ENCODE assay signal across 12 cellular contexts in genomic region chr6:15961630-15962448, GRCh38.
A peak's percentile ranks its signal among the peaks of the same experiment; 100 is the strongest.
DNase-seq lines count a peak whose midpoint lies in the region; ATAC-seq and TF ChIP-seq lines count a peak whose summit lies in the region.
"Had no signal": no experiment of that assay in that cellular context is flagged by ENCODE, and none has a peak within 500 bp of the region (broad histone marks: within the 10 kb centered on the region; RNA-seq: fewer than 3 reads in every experiment).

No MANE protein-coding gene starts in this region.

- H3K27ac ChIP-seq in CD8-positive, alpha-beta T cell (ENCODE audit: low read depth, low read length) = no peak overlapping the region
- no peak overlapping the region for H3K27ac ChIP-seq in naive thymus-derived CD4-positive, alpha-beta T cell (ENCODE audit: low read depth, low read length)
- no peak overlapping the region for H3K27ac ChIP-seq in left lung
- H3K27ac ChIP-seq: psoas muscle had no signal

- no peak for TF ChIP-seq CTCF in CD8-positive, alpha-beta T cell (IDR thresholded peaks at IDR 0.05)
- no peak for TF ChIP-seq CTCF in left lung (IDR thresholded peaks at IDR 0.05)

- no peaks in the 10 kb centered on the region for H3K9me3 ChIP-seq in CD8-positive, alpha-beta T cell (ENCODE audit: low read length)
- no peaks in the 10 kb centered on the region for H3K9me3 ChIP-seq in naive thymus-derived CD4-positive, alpha-beta T cell (ENCODE audit: control insufficient read depth in 2 of 3, low read length in 3 of 3)
- H3K9me3 ChIP-seq in left lung = no peaks in the 10 kb centered on the region
- H3K9me3 ChIP-seq: MG63, psoas muscle had no signal

- H3K4me1 ChIP-seq in CD8-positive, alpha-beta T cell (ENCODE audit: insufficient read depth, low read length) = no peaks in the 10 kb centered on the region
- peaks cover 0 to 3% of the 10 kb centered on the region in 2 donors for H3K4me1 ChIP-seq in naive thymus-derived CD4-positive, alpha-beta T cell (ENCODE audit: control insufficient read depth in 2 of 2, insufficient read depth in 2 of 2, low read length in 2 of 2)
- peaks cover 0 to 4% of the 10 kb centered on the region in 2 donors for H3K4me1 ChIP-seq in left lung
- H3K4me1 ChIP-seq: psoas muscle had no signal

- H3K4me3 Mint-ChIP-seq in CD8-positive, alpha-beta T cell = no peak overlapping the region
- no peak overlapping the region for H3K4me3 Mint-ChIP-seq in central memory CD8-positive, alpha-beta T cell
- peak overlapping the region in 1 of 10 donors; percentile 38 for H3K4me3 Mint-ChIP-seq in naive thymus-derived CD4-positive, alpha-beta T cell

- intact Hi-C loops in CD8-positive, alpha-beta T cell (cut with DNase I, micrococcal nuclease) = no loop called here
- intact Hi-C loops in naive thymus-derived CD4-positive, alpha-beta T cell (cut with micrococcal nuclease) = loop anchor here in 1 of 2 donors (5.0 kb wide), 1 partner anchor 55 kb away; no protein-coding TSS in a partner anchor
- intact Hi-C loops in left lung (cut with DNase I) = no loop called here

- no peak for ATAC-seq in CD8-positive, alpha-beta T cell
- ATAC-seq in central memory CD8-positive, alpha-beta T cell (replicated peaks; ENCODE audit: extremely low read depth, poor library complexity, severe bottlenecking) = no peak
- no peak for ATAC-seq in naive thymus-derived CD4-positive, alpha-beta T cell
- no peak for ATAC-seq in HG02623 (IDR thresholded peaks at IDR 0.05; ENCODE audit: unreplicated experiment)
- ATAC-seq in left lung = no peak
- no peak for ATAC-seq in GM21526 (IDR thresholded peaks at IDR 0.05; ENCODE audit: low FRiP score, unreplicated experiment)

- CTCF ChIA-PET in CD8-positive, alpha-beta T cell (lab: Charles Lee) = no interaction called here
- CTCF ChIA-PET in naive thymus-derived CD4-positive, alpha-beta T cell (lab: Charles Lee) = no interaction called here

- peak overlapping the region; percentile 41 for H3K27ac Mint-ChIP-seq in CD8-positive, alpha-beta T cell
- H3K27ac Mint-ChIP-seq in central memory CD8-positive, alpha-beta T cell (ENCODE audit: low read depth) = peak overlapping the region; percentile 20
- H3K27ac Mint-ChIP-seq in naive thymus-derived CD4-positive, alpha-beta T cell = peak overlapping the region in 5 of 9 donors; percentile 5 to 61 (median 41)

- POLR2A ChIA-PET in CD8-positive, alpha-beta T cell (lab: Charles Lee) = no interaction called here
- POLR2A ChIA-PET in naive thymus-derived CD4-positive, alpha-beta T cell (lab: Charles Lee) = no interaction called here

- no peaks in the 10 kb centered on the region for H3K27me3 Mint-ChIP-seq in CD8-positive, alpha-beta T cell (ENCODE audit: low read depth)
- no peaks in the 10 kb centered on the region for H3K27me3 Mint-ChIP-seq in central memory CD8-positive, alpha-beta T cell
- peaks cover 0 to 8% (median 0%) of the 10 kb centered on the region in 5 donors for H3K27me3 Mint-ChIP-seq in naive thymus-derived CD4-positive, alpha-beta T cell

- H3K9me3 Mint-ChIP-seq in CD8-positive, alpha-beta T cell = no peaks in the 10 kb centered on the region
- H3K9me3 Mint-ChIP-seq in central memory CD8-positive, alpha-beta T cell = no peaks in the 10 kb centered on the region
- H3K9me3 Mint-ChIP-seq in naive thymus-derived CD4-positive, alpha-beta T cell = peaks cover 0 to 3% (median 0%) of the 10 kb centered on the region in 11 donors

- peaks cover 12% of the 10 kb centered on the region for H3K4me1 Mint-ChIP-seq in CD8-positive, alpha-beta T cell (ENCODE audit: low read depth)
- H3K4me1 Mint-ChIP-seq in central memory CD8-positive, alpha-beta T cell = peaks cover 30% of the 10 kb centered on the region
- H3K4me1 Mint-ChIP-seq in naive thymus-derived CD4-positive, alpha-beta T cell = peaks cover 8 to 30% (median 18%) of the 10 kb centered on the region in 7 donors

- no peaks in the 10 kb centered on the region for H3K27me3 ChIP-seq in CD8-positive, alpha-beta T cell (ENCODE audit: insufficient read depth, low read length)
- H3K27me3 ChIP-seq in naive thymus-derived CD4-positive, alpha-beta T cell (ENCODE audit: control insufficient read depth in 2 of 2, insufficient read depth in 2 of 2, low read length in 2 of 2) = no peaks in the 10 kb centered on the region
- H3K27me3 ChIP-seq in left lung = no peaks in the 10 kb centered on the region
- H3K27me3 ChIP-seq: MG63 had no signal

- H3K36me3 Mint-ChIP-seq in CD8-positive, alpha-beta T cell = no peaks in the 10 kb centered on the region
- H3K36me3 Mint-ChIP-seq in central memory CD8-positive, alpha-beta T cell (ENCODE audit: insufficient read depth) = no peaks in the 10 kb centered on the region
- H3K36me3 Mint-ChIP-seq in naive thymus-derived CD4-positive, alpha-beta T cell = peaks cover 0 to 3% (median 0%) of the 10 kb centered on the region in 5 donors

- H3K36me3 ChIP-seq in CD8-positive, alpha-beta T cell (ENCODE audit: insufficient read depth, low read length) = no peaks in the 10 kb centered on the region
- H3K36me3 ChIP-seq in naive thymus-derived CD4-positive, alpha-beta T cell (ENCODE audit: control insufficient read depth in 2 of 3, insufficient read depth in 3 of 3, low read length in 3 of 3) = no peaks in the 10 kb centered on the region
- no peaks in the 10 kb centered on the region for H3K36me3 ChIP-seq in left lung
- H3K36me3 ChIP-seq: MG63 had no signal

- H3K4me3 ChIP-seq in CD8-positive, alpha-beta T cell (ENCODE audit: low read depth, low read length) = no peak overlapping the region
- no peak overlapping the region for H3K4me3 ChIP-seq in naive thymus-derived CD4-positive, alpha-beta T cell (ENCODE audit: low read length)
- no peak overlapping the region for H3K4me3 ChIP-seq in left lung
- H3K4me3 ChIP-seq: MG63, psoas muscle had no signal

- DNase-seq in CD8-positive, alpha-beta T cell = no peak
- DNase-seq in HS-27A (ENCODE audit: low read depth) (peak; percentile 20), left lung (no peak)
- no peak for DNase-seq in central memory CD8-positive, alpha-beta T cell (ENCODE audit: low spot score in 2 of 2)
- no peak for DNase-seq in naive thymus-derived CD4-positive, alpha-beta T cell
- DNase-seq in activated effector memory CD4-positive, alpha-beta T cell treated with anti-CD3 and anti-CD28 coated beads, Interleukin-2, amount 50 U/mL, for 16 hours = no peak
- DNase-seq: activated effector memory CD4-positive, alpha-beta T cell treated with Interleukin-2 at 50 U/mL for 16 hours; MG63; NCI-H2227 treated with DMSO at 0.1 percent for 48 hours; psoas muscle had no signal
